ENCODE assay signal across 25 cellular contexts in genomic region chr1:45454464-45454863, GRCh38.
"Had no signal": no experiment of that assay in that cellular context is flagged by ENCODE, and none has a peak within 500 bp of the region (broad histone marks: within the 10 kb centered on the region; RNA-seq: fewer than 3 reads in every experiment).

No MANE protein-coding gene starts in this region.

- H3K4me3 ChIP-seq: SJSA1, SK-N-MC had no signal

- H3K9me3 ChIP-seq: SJSA1 had no signal

- FAIRE-seq: HTR-8/SVneo, RCC 7860 had no signal

- H3K27ac ChIP-seq: HL-60, SJSA1, SK-N-MC had no signal

- H3K4me3 Mint-ChIP-seq: IgD-negative memory B cell had no signal

- H3K36me3 ChIP-seq: SJSA1 had no signal

- H3K27me3 ChIP-seq: SJSA1 had no signal

- H3K9me3 Mint-ChIP-seq: IgD-negative memory B cell had no signal

- DNase-seq: KBM-7, MV-4-11, NCI-H1048, NCI-H1105, NCI-H1417, NCI-H1436 treated with DMSO at 0.1 percent for 48 hours, NCI-H1694, NCI-H187 treated with DMSO at 0.1 percent for 48 hours, NCI-H2081, NCI-H2107, NCI-H226, NCI-H446, NCI-H510A, NCI-H524 treated with DMSO at 0.1 percent for 48 hours, NCI-H69, NCI-H774, Right ventricle myocardium superior, RPMI8226, SIG-M5 had no signal

- H3K27me3 Mint-ChIP-seq: IgD-negative memory B cell had no signal
